ENCODE assay signal across 8 cellular contexts in the genomic region with DNA sequence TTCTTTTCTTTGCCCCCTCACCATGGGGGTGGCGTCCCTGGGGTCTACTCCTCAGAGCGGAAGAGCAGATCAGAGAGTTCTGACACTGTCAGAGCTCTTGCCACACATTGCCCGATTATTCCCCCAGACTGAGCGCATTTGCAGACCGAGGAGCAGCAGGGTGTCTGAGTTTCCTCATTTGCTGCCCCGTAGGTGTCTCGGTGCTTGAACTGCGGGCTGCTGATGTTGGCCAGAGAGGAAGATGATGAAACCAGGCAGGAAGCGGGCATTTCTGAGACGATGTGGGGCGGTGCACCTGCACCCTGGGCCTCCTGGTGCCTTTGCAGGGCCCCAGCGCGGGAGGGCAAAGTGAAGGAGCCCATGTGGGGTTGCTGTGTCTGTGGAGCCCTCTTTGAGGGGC. TPM values are rescaled to one million over a fixed set of nuclear protein-coding genes. Genes with fewer than 3 reads are reported as not detected.
DNase-seq lines count a peak whose midpoint lies in the region; ATAC-seq and TF ChIP-seq lines count a peak whose summit lies in the region.

No MANE protein-coding gene starts in this region.

- H3K4me3 ChIP-seq in NB4 (ENCODE audit: low read depth, low read length) (no peak overlapping the region), osteoblast (ENCODE audit: insufficient read depth, low read length) (no peak overlapping the region)

- no peaks in the 10 kb centered on the region for H3K9me3 Mint-ChIP-seq in activated T-helper 1 cell treated with anti-CD3 and anti-CD28 coated beads, Interleukin-12 subunit alpha, Interleukin-12 subunit beta, Interleukin-2, Interleukin-4 antibody, amounts not matched to agents 30 ng/mL and 10 ng/mL and 1 ng/mL, durations not matched to agents 14 hours and 24 hours and 36 hours
- no peaks in the 10 kb centered on the region for H3K9me3 Mint-ChIP-seq in naive B cell
- no peaks in the 10 kb centered on the region for H3K9me3 Mint-ChIP-seq in type B pancreatic cell

- intact Hi-C loops in activated T-helper 1 cell treated with anti-CD3 and anti-CD28 coated beads, Interleukin-12 subunit alpha, Interleukin-12 subunit beta, Interleukin-2, Interleukin-4 antibody, amounts not matched to agents 30 ng/mL and 10 ng/mL and 1 ng/mL, durations not matched to agents 14 hours and 24 hours and 36 hours (cut with micrococcal nuclease): loop anchor here (1.0 to 5.0 kb wide), 6 partner anchors 10 to 166 kb away; partner anchors contain the start of gene PRKAR1A

- no peaks in the 10 kb centered on the region for H3K9me3 ChIP-seq in osteoblast (ENCODE audit: low read depth, low read length)

- H4K20me1 ChIP-seq in osteoblast (ENCODE audit: insufficient read depth, low read length): no peaks in the 10 kb centered on the region

- H3K4me3 Mint-ChIP-seq in activated T-helper 1 cell treated with anti-CD3 and anti-CD28 coated beads, Interleukin-12 subunit alpha, Interleukin-12 subunit beta, Interleukin-2, Interleukin-4 antibody, amounts not matched to agents 30 ng/mL and 10 ng/mL and 1 ng/mL, durations not matched to agents 14 hours and 24 hours and 36 hours: peak overlapping the region; percentile 67
- H3K4me3 Mint-ChIP-seq in naive B cell (peak overlapping the region; percentile 3 to 95 (median 80)), type B pancreatic cell (no peak overlapping the region)

- peaks cover 9% of the 10 kb centered on the region for H3K36me3 Mint-ChIP-seq in activated T-helper 1 cell treated with anti-CD3 and anti-CD28 coated beads, Interleukin-12 subunit alpha, Interleukin-12 subunit beta, Interleukin-2, Interleukin-4 antibody, amounts not matched to agents 30 ng/mL and 10 ng/mL and 1 ng/mL, durations not matched to agents 14 hours and 24 hours and 36 hours (ENCODE audit: low read depth)
- H3K36me3 Mint-ChIP-seq in naive B cell (peaks cover 0 to 6% of the 10 kb centered on the region in 2 donors), type B pancreatic cell (no peaks in the 10 kb centered on the region)

- no peaks in the 10 kb centered on the region for H3K79me2 ChIP-seq in osteoblast (ENCODE audit: insufficient read depth, low read length)

- peaks cover 12% of the 10 kb centered on the region for H3K4me1 ChIP-seq in osteoblast (ENCODE audit: insufficient read depth, low read length)

- no peak overlapping the region for H3K4me2 ChIP-seq in osteoblast (ENCODE audit: insufficient read depth, low read length)

- no peak overlapping the region for H2AFZ ChIP-seq in osteoblast (ENCODE audit: low read length)

- TF ChIP-seq CTCF in NB4 (IDR thresholded peaks at IDR 0.05; ENCODE audit: low read depth, low read length) (no peak), osteoblast (IDR thresholded peaks at IDR 0.05; ENCODE audit: extremely low read depth, low read depth, low read length) (no peak), type B pancreatic cell (conservative IDR thresholded peaks at IDR 0.05) (no peak)

- peak; percentile 17 for TF ChIP-seq POLR2A in NB4 (IDR thresholded peaks at IDR 0.05; ENCODE audit: extremely low read depth, insufficient read length)

- H3K27ac ChIP-seq in osteoblast (ENCODE audit: low read depth, low read length): no peak overlapping the region

- peaks cover 72% of the 10 kb centered on the region for H3K4me1 Mint-ChIP-seq in activated T-helper 1 cell treated with anti-CD3 and anti-CD28 coated beads, Interleukin-12 subunit alpha, Interleukin-12 subunit beta, Interleukin-2, Interleukin-4 antibody, amounts not matched to agents 30 ng/mL and 10 ng/mL and 1 ng/mL, durations not matched to agents 14 hours and 24 hours and 36 hours (ENCODE audit: low read depth)
- H3K4me1 Mint-ChIP-seq in naive B cell: peaks cover 23 to 35% (median 27%) of the 10 kb centered on the region in 3 donors
- peaks cover 6% of the 10 kb centered on the region for H3K4me1 Mint-ChIP-seq in type B pancreatic cell (ENCODE audit: unreplicated experiment)

- DNase-seq in AML-193 (lab: John Stamatoyannopoulos, UW) (peak; percentile 98 to 99), NB4 (ENCODE audit: low read depth) (peak; percentile 99), naive B cell (peak; percentile 79), osteoblast (ENCODE audit: insufficient read length, low spot score, missing footprints) (no peak), type B pancreatic cell (ENCODE audit: extremely low spot score, unreplicated experiment) (no peak), cerebellum (ENCODE audit: low spot score) (no peak)
- DNase-seq in activated T-helper 1 cell treated with anti-CD3 and anti-CD28 coated beads, Interleukin-12 subunit alpha, Interleukin-12 subunit beta, Interleukin-2, Interleukin-4 antibody, amounts not matched to agents 30 ng/mL and 10 ng/mL and 1 ng/mL, durations not matched to agents 14 hours and 24 hours and 36 hours (ENCODE audit: low spot score): peak; percentile 64

- ATAC-seq in GM21528 (IDR thresholded peaks at IDR 0.05; ENCODE audit: low FRiP score, unreplicated experiment) (peak; percentile 72), naive B cell (ENCODE audit: low read depth in 2 of 2) (peak; percentile 96 to 97)

- H3K27me3 ChIP-seq in osteoblast (ENCODE audit: insufficient read depth, low read length): no peaks in the 10 kb centered on the region

- peak overlapping the region; percentile 92 for H3K27ac Mint-ChIP-seq in activated T-helper 1 cell treated with anti-CD3 and anti-CD28 coated beads, Interleukin-12 subunit alpha, Interleukin-12 subunit beta, Interleukin-2, Interleukin-4 antibody, amounts not matched to agents 30 ng/mL and 10 ng/mL and 1 ng/mL, durations not matched to agents 14 hours and 24 hours and 36 hours
- H3K27ac Mint-ChIP-seq in naive B cell (peak overlapping the region; percentile 57 to 97 (median 88)), type B pancreatic cell (no peak overlapping the region)

- no peaks in the 10 kb centered on the region for H3K27me3 Mint-ChIP-seq in activated T-helper 1 cell treated with anti-CD3 and anti-CD28 coated beads, Interleukin-12 subunit alpha, Interleukin-12 subunit beta, Interleukin-2, Interleukin-4 antibody, amounts not matched to agents 30 ng/mL and 10 ng/mL and 1 ng/mL, durations not matched to agents 14 hours and 24 hours and 36 hours (ENCODE audit: insufficient read depth)
- H3K27me3 Mint-ChIP-seq in naive B cell (peaks cover 4 to 16% (median 9%) of the 10 kb centered on the region in 3 donors), type B pancreatic cell (peaks cover 2% of the 10 kb centered on the region)

- H3K36me3 ChIP-seq in osteoblast (ENCODE audit: insufficient read depth, low read length): no peaks in the 10 kb centered on the region

RNA-seq across cellular contexts. Expression of gene ARSG, which starts 55.2 kb away (rescaled TPM):
- 5.5 and 6.7 TPM in 2 replicates for total RNA-seq in activated T-helper 1 cell treated with anti-CD3 and anti-CD28 coated beads, Interleukin-12 subunit alpha, Interleukin-12 subunit beta, Interleukin-2, Interleukin-4 antibody, amounts not matched to agents 30 ng/mL and 10 ng/mL and 1 ng/mL, durations not matched to agents 14 hours and 24 hours and 36 hours
- 1 to 10 TPM; 3.4 to 5.8 (median 4.7) TPM for polyA plus RNA-seq in naive B cell (ENCODE audit: low read depth in 6 of 6)
- 7.6 and 7.7 TPM in 2 replicates for total RNA-seq in osteoblast
- total RNA-seq in type B pancreatic cell (ENCODE audit: low replicate concordance): 4.1 and 4.8 TPM in 2 replicates
- 12.4 TPM for total RNA-seq in cerebellum

RNA-seq across cellular contexts. Expression of gene SLC16A6, which starts 55.5 kb away (rescaled TPM):
- 3.0 and 3.8 TPM in 2 replicates for total RNA-seq in activated T-helper 1 cell treated with anti-CD3 and anti-CD28 coated beads, Interleukin-12 subunit alpha, Interleukin-12 subunit beta, Interleukin-2, Interleukin-4 antibody, amounts not matched to agents 30 ng/mL and 10 ng/mL and 1 ng/mL, durations not matched to agents 14 hours and 24 hours and 36 hours
- under 1 TPM in 3 of 6 donors, not detected in 3; 0.34 to 0.62 (median 0.41) TPM for polyA plus RNA-seq in naive B cell (ENCODE audit: low read depth in 6 of 6)
- total RNA-seq in osteoblast (1.4 and 3.8 TPM in 2 replicates), type B pancreatic cell (ENCODE audit: low replicate concordance) (0.67 and 1.6 TPM in 2 replicates), cerebellum (2.8 TPM)

Comparison
In these comparisons a context has a peak if more than half of its experiments do, and no peak if none do; other contexts are left out.
1. DNase-seq: peak in AML-193 (2 of 2), NB4 (single experiment), activated T-helper 1 cell treated with anti-CD3 and anti-CD28 coated beads, Interleukin-12 subunit alpha, Interleukin-12 subunit beta, Interleukin-2, Interleukin-4 antibody, amounts not matched to agents 30 ng/mL and 10 ng/mL and 1 ng/mL, durations not matched to agents 14 hours and 24 hours and 36 hours (single experiment) and naive B cell (single experiment); none in osteoblast (single experiment), type B pancreatic cell (single experiment) and cerebellum (single experiment).